Comparison of ENCODE assay signal across 23 cellular contexts in genomic region chr5:169997736-169998284, GRCh38. TPM values are rescaled to one million over a fixed set of nuclear protein-coding genes. Genes with fewer than 3 reads are reported as not detected.
DNase-seq lines count a peak whose midpoint lies in the region; ATAC-seq and TF ChIP-seq lines count a peak whose summit lies in the region.
"Had no signal": no experiment of that assay in that cellular context is flagged by ENCODE, and none has a peak within 500 bp of the region (broad histone marks: within the 10 kb centered on the region; RNA-seq: fewer than 3 reads in every experiment).

No MANE protein-coding gene starts in this region.

- TF ChIP-seq CTCF in activated B cell treated with CpG ODN at 0.5 μM for 24 hours (IDR thresholded peaks at IDR 0.05) = no peak

- intact Hi-C loops in activated B cell treated with CpG ODN at 0.5 μM for 24 hours (cut with micrococcal nuclease) = no loop called here
- intact Hi-C loops in posterior vena cava (cut with DNase I) = no loop called here

- H3K27me3 Mint-ChIP-seq in activated B cell treated with CpG ODN at 0.5 μM for 24 hours (no peaks in the 10 kb centered on the region), memory B cell (no peaks in the 10 kb centered on the region)
- H3K27me3 Mint-ChIP-seq: activated CD4-positive, alpha-beta memory T cell treated with anti-CD3 and anti-CD28 coated beads for 36 hours; activated naive CD8-positive, alpha-beta T cell had no signal

- H3K36me3 Mint-ChIP-seq in activated B cell treated with CpG ODN at 0.5 μM for 24 hours (ENCODE audit: low read depth) (peaks cover 87% of the 10 kb centered on the region), memory B cell (peaks cover 59% of the 10 kb centered on the region)
- H3K36me3 Mint-ChIP-seq: type B pancreatic cell had no signal

- TF ChIP-seq POLR2A in GM18505 (IDR thresholded peaks at IDR 0.05; ENCODE audit: borderline replicate concordance, extremely low read depth, insufficient read depth, insufficient read length) = no peak

- H3K4me1 Mint-ChIP-seq in activated B cell treated with CpG ODN at 0.5 μM for 24 hours = peaks cover 5% of the 10 kb centered on the region
- peaks cover 9% of the 10 kb centered on the region for H3K4me1 Mint-ChIP-seq in memory B cell

- H3K27ac Mint-ChIP-seq in activated B cell treated with CpG ODN at 0.5 μM for 24 hours = peak overlapping the region; percentile 26
- H3K27ac Mint-ChIP-seq in memory B cell = peak overlapping the region; percentile 12
- H3K27ac Mint-ChIP-seq: activated CD4-positive, alpha-beta memory T cell treated with anti-CD3 and anti-CD28 coated beads for 36 hours; activated naive CD8-positive, alpha-beta T cell; HFFc6; type B pancreatic cell had no signal

- POLR2A ChIA-PET in activated B cell treated with CpG ODN at 0.5 μM for 24 hours (lab: Charles Lee) = no interaction called here

- H3K9me3 Mint-ChIP-seq in activated B cell treated with CpG ODN at 0.5 μM for 24 hours (no peaks in the 10 kb centered on the region), memory B cell (no peaks in the 10 kb centered on the region)
- H3K9me3 Mint-ChIP-seq: activated CD4-positive, alpha-beta memory T cell treated with anti-CD3 and anti-CD28 coated beads for 36 hours; HFFc6; neural crest cell; type B pancreatic cell had no signal

- CTCF ChIA-PET in activated B cell treated with CpG ODN at 0.5 μM for 24 hours (lab: Charles Lee) = no interaction called here

- peak; percentile 47 for ATAC-seq in GM19463 (IDR thresholded peaks at IDR 0.05; ENCODE audit: unreplicated experiment)
- ATAC-seq in HG02885 (IDR thresholded peaks at IDR 0.05; ENCODE audit: poor library complexity, unreplicated experiment) = peak; percentile 48
- no peak for ATAC-seq in activated B cell treated with CpG ODN at 0.5 μM for 24 hours (ENCODE audit: low read depth)
- no peak for ATAC-seq in memory B cell (ENCODE audit: low read depth)
- ATAC-seq in GM18505 (IDR thresholded peaks at IDR 0.05; ENCODE audit: unreplicated experiment) = no peak
- ATAC-seq in GM21367 (IDR thresholded peaks at IDR 0.05; ENCODE audit: unreplicated experiment) = no peak
- ATAC-seq: PC-3, psoas muscle had no signal

- DNase-seq in activated B cell treated with CpG ODN at 0.5 μM for 24 hours (no peak), memory B cell (ENCODE audit: low spot score in 2 of 2) (no peak), posterior vena cava (ENCODE audit: low spot score) (no peak)
- DNase-seq: activated CD4-positive, alpha-beta memory T cell treated with anti-CD3 and anti-CD28 coated beads for 36 hours; COR-L47; foreskin fibroblast; HFFc6; kidney; NCI-H146; PC-3; psoas muscle; SIG-M5; stimulated activated CD4-positive, alpha-beta T cell treated with anti-CD3 and anti-CD28 coated beads, Interleukin-2, amount 100 ng/mL, for 24 hours; stomach had no signal

- no peak overlapping the region for H3K4me3 Mint-ChIP-seq in activated B cell treated with CpG ODN at 0.5 μM for 24 hours
- H3K4me3 Mint-ChIP-seq in memory B cell = no peak overlapping the region
- H3K4me3 Mint-ChIP-seq: activated CD4-positive, alpha-beta memory T cell treated with anti-CD3 and anti-CD28 coated beads for 36 hours; activated naive CD8-positive, alpha-beta T cell; HFFc6; neural crest cell; type B pancreatic cell had no signal

RNA-seq across cellular contexts. Expression of gene INSYN2B, which starts 17.5 kb away (rescaled TPM):
- total RNA-seq in activated B cell treated with CpG ODN at 0.5 μM for 24 hours = not detected in 2 replicates
- under 1 TPM in 1 of 2 donors, not detected in 1; 0.19 TPM for total RNA-seq in posterior vena cava
- total RNA-seq: activated CD4-positive, alpha-beta memory T cell treated with anti-CD3 and anti-CD28 coated beads for 36 hours; psoas muscle; skeletal muscle tissue; T-helper 1 cell treated with Interleukin-12 subunit alpha and Interleukin-12 subunit beta and Interleukin-4 antibody, amounts not matched to agents 30 ng/mL and 1 ng/mL, for 36 hours had no signal

Comparison
In these comparisons a context has a peak if more than half of its experiments do, and no peak if none do; other contexts are left out.
1. ATAC-seq: peak in GM19463 (single experiment) and HG02885 (single experiment); none in activated B cell treated with CpG ODN at 0.5 μM for 24 hours (single experiment), memory B cell (single experiment), GM18505 (single experiment) and GM21367 (single experiment).